ENCODE assay signal across 9 cellular contexts in the genomic region with DNA sequence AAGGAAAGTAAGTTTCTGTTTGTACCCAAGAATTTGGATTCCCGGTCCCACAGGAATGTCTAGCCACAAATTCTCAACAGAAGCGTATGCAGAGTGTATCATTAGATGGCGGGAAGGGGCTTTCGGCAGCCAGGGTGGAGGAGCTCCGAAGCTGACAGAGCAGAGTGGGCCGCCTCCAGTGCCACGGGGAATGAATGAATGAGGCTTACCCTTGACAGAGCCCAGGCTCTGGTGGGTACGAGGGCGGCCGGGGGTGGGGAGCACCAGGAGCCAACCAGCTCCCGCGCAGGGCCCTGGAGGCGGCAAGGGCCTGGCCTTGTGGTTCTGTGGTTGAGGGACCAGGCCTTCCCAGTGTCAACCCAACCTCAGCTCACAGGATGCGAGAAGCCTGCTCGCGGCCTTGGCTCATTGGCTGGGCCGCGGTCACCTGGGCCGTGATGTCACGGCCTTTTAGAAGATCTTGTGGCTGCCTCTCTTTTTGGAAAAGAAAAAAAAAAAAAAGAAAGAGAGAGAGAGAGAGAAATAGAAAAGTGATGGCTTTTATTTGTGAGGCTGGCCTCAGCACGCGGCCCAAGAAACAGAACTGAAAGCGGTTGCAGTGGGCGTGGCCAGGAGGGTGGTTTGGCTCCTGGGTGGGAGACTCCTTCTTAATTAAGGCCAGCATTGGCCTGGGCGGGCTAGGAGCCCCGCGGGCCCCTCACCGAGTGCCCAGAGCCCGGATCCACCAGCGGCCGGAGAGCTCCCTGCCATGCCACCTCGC. TPM values are rescaled to one million over a fixed set of nuclear protein-coding genes. Genes with fewer than 3 reads are reported as not detected.
DNase-seq lines count a peak whose midpoint lies in the region; ATAC-seq and TF ChIP-seq lines count a peak whose summit lies in the region.
"Had no signal": no experiment of that assay in that cellular context is flagged by ENCODE, and none has a peak within 500 bp of the region (broad histone marks: within the 10 kb centered on the region; RNA-seq: fewer than 3 reads in every experiment).

No MANE protein-coding gene starts in this region.

- TF ChIP-seq EP300 in upper lobe of left lung (IDR thresholded peaks at IDR 0.05), result no peak

- H3K36me3 ChIP-seq in GM23338 (ENCODE audit: insufficient read depth) (no peaks in the 10 kb centered on the region), mucosa of rectum (ENCODE audit: control insufficient read depth in 2 of 2, insufficient read depth in 2 of 2, low read length in 2 of 2) (no peaks in the 10 kb centered on the region), upper lobe of left lung (no peaks in the 10 kb centered on the region), hepatocyte (replicated peaks; ENCODE audit: insufficient read depth, low read depth) (no peaks in the 10 kb centered on the region)

- H3K36me3 Mint-ChIP-seq in GM23338 (ENCODE audit: low read depth), result no peaks in the 10 kb centered on the region
- peaks cover 24 to 33% of the 10 kb centered on the region in 2 donors for H3K36me3 Mint-ChIP-seq in activated T-cell treated with anti-CD3 and anti-CD28 coated beads, Interleukin-2, amount 50 U/mL, for 72 hours (ENCODE audit: insufficient read depth in 2 of 2)

- no peaks in the 10 kb centered on the region for H3K9me3 Mint-ChIP-seq in GM23338
- H3K9me3 Mint-ChIP-seq in activated T-cell treated with anti-CD3 and anti-CD28 coated beads, Interleukin-2, amount 50 U/mL, for 72 hours, result no peaks in the 10 kb centered on the region

- H3K9me3 ChIP-seq in mucosa of rectum (ENCODE audit: control insufficient read depth in 2 of 2, low read length in 2 of 2) (no peaks in the 10 kb centered on the region), upper lobe of left lung (no peaks in the 10 kb centered on the region), hepatocyte (ENCODE audit: low read depth) (no peaks in the 10 kb centered on the region)

- no peaks in the 10 kb centered on the region for H3K27me3 ChIP-seq in GM23338 (ENCODE audit: insufficient read depth)
- peaks cover 0 to 4% of the 10 kb centered on the region in 2 donors for H3K27me3 ChIP-seq in mucosa of rectum (ENCODE audit: control insufficient read depth in 2 of 2, insufficient read depth in 2 of 2, low read length in 2 of 2)
- H3K27me3 ChIP-seq in upper lobe of left lung, result no peaks in the 10 kb centered on the region
- no peaks in the 10 kb centered on the region for H3K27me3 ChIP-seq in hepatocyte

- H3K27ac Mint-ChIP-seq in GM23338, result no peak overlapping the region
- H3K27ac Mint-ChIP-seq in activated T-cell treated with anti-CD3 and anti-CD28 coated beads, Interleukin-2, amount 50 U/mL, for 72 hours, result peak overlapping the region; percentile 99

- H3K4me3 Mint-ChIP-seq in GM23338, result no peak overlapping the region
- H3K4me3 Mint-ChIP-seq in activated T-cell treated with anti-CD3 and anti-CD28 coated beads, Interleukin-2, amount 50 U/mL, for 72 hours, result peak overlapping the region; percentile 89 to 96

- no peaks in the 10 kb centered on the region for H3F3A ChIP-seq in GM23338 (replicated peaks; ENCODE audit: low read depth)

- H4K20me1 ChIP-seq in GM23338 (replicated peaks; ENCODE audit: insufficient read depth) (no peaks in the 10 kb centered on the region), hepatocyte (ENCODE audit: insufficient read depth, poor library complexity, severe bottlenecking) (no peaks in the 10 kb centered on the region)

- DNase-seq in GM12864 (ENCODE audit: low read depth) (peak; percentile 97), GM23338 (ENCODE audit: low spot score) (no peak), MV-4-11 (lab: John Stamatoyannopoulos, UW) (peak; percentile 99), upper lobe of left lung (peak; percentile 62 to 92), epidermal melanocyte (ENCODE audit: insufficient read length, low spot score) (no peak), hepatocyte (ENCODE audit: low spot score) (no peak)
- peak; percentile 96 to 97 for DNase-seq in activated T-cell treated with anti-CD3 and anti-CD28 coated beads, Interleukin-2, amount 50 U/mL, for 72 hours

- H3K4me1 ChIP-seq in GM23338 (ENCODE audit: insufficient read depth) (no peaks in the 10 kb centered on the region; the same call in 1 of the 2 replicates), mucosa of rectum (ENCODE audit: control insufficient read depth in 2 of 2, insufficient read depth in 2 of 2, low read length in 2 of 2) (peaks cover 0 to 3% of the 10 kb centered on the region in 2 donors), upper lobe of left lung (peaks cover 0 to 4% (median 0%) of the 10 kb centered on the region in 4 donors), hepatocyte (ENCODE audit: insufficient read depth) (no peaks in the 10 kb centered on the region)

- WGBS in upper lobe of left lung, 2 donors, result 63 to 84% methylated on average over 29 to 30 of the region's 32 CpGs
- WGBS in hepatocyte (ENCODE audit: low lambda C conversion rate, missing lambda C conversion rate), result 93% methylated on average over 31 of the region's 32 CpGs

- TF ChIP-seq CTCF in GM12864 (IDR thresholded peaks at IDR 0.05; ENCODE audit: low read depth, low read length, missing control alignments) (no peak), GM23338 (conservative IDR thresholded peaks at IDR 0.05; ENCODE audit: low read depth in 2 of 2) (no peak), upper lobe of left lung (IDR thresholded peaks at IDR 0.05) (no peak), hepatocyte (IDR thresholded peaks at IDR 0.05; ENCODE audit: poor library complexity) (no peak)

- H3K4me1 Mint-ChIP-seq in GM23338, result peaks cover 5% of the 10 kb centered on the region
- H3K4me1 Mint-ChIP-seq in activated T-cell treated with anti-CD3 and anti-CD28 coated beads, Interleukin-2, amount 50 U/mL, for 72 hours (ENCODE audit: low read depth), result peaks cover 71% of the 10 kb centered on the region

- peaks cover 2% of the 10 kb centered on the region for H3K27me3 Mint-ChIP-seq in GM23338 (ENCODE audit: insufficient read depth, low read depth, poor library complexity)
- H3K27me3 Mint-ChIP-seq in activated T-cell treated with anti-CD3 and anti-CD28 coated beads, Interleukin-2, amount 50 U/mL, for 72 hours (ENCODE audit: low read depth), result no peaks in the 10 kb centered on the region

- H3K9ac ChIP-seq in mucosa of rectum (ENCODE audit: low read depth in 1 of 2, low read length in 2 of 2), result no peak overlapping the region

- H2AFZ ChIP-seq in GM23338 (peak overlapping the region; percentile 52; the same call in 1 of the 2 replicates), hepatocyte (no peak overlapping the region)

- H3K79me2 ChIP-seq in GM23338 (replicated peaks; ENCODE audit: insufficient read depth) (no peaks in the 10 kb centered on the region), hepatocyte (no peaks in the 10 kb centered on the region)

- H3K27ac ChIP-seq in GM23338 (ENCODE audit: low read depth) (no peak overlapping the region), mucosa of rectum (ENCODE audit: low read depth in 2 of 2, low read length in 2 of 2) (peak overlapping the region; percentile 35 to 63), upper lobe of left lung (peak overlapping the region in 2 of 4 donors; percentile 48 to 50), hepatocyte (no peak overlapping the region)

- H3K9me2 ChIP-seq in GM23338 (ENCODE audit: insufficient read depth), result no peaks in the 10 kb centered on the region
- H3K9me2 ChIP-seq in hepatocyte (replicated peaks; ENCODE audit: insufficient read depth), result no peaks in the 10 kb centered on the region

- no peak overlapping the region for H3K4me2 ChIP-seq in GM23338
- no peak overlapping the region for H3K4me2 ChIP-seq in hepatocyte

- ATAC-seq in GM23338 (peak; percentile 35), upper lobe of left lung (ENCODE audit: low FRiP score in 2 of 2) (peak; percentile 38 to 53)
- peak; percentile 76 to 81 for ATAC-seq in activated T-cell treated with anti-CD3 and anti-CD28 coated beads, Interleukin-2, amount 50 U/mL, for 72 hours (replicated peaks in 1 of 2)

- peak in 1 of 4 donors; percentile 54 for TF ChIP-seq POLR2A in upper lobe of left lung (IDR thresholded peaks at IDR 0.05)

- peak overlapping the region; percentile 81 for H3K4me3 ChIP-seq in GM12864 (ENCODE audit: low read depth, low read length)
- H3K4me3 ChIP-seq in GM23338, result no peak overlapping the region
- H3K4me3 ChIP-seq in mucosa of rectum (ENCODE audit: low read length in 2 of 2), result peak overlapping the region; percentile 22 to 42
- H3K4me3 ChIP-seq in upper lobe of left lung, result peak overlapping the region in 2 of 4 donors; percentile 13 to 14
- H3K4me3 ChIP-seq in hepatocyte, result no peak overlapping the region

TF ChIP-seq in GM23338, 12 proteins besides CTCF, POLR2A, EP300 and RAD21 (continues in another document):
- TF ChIP-seq, protein P1, sequence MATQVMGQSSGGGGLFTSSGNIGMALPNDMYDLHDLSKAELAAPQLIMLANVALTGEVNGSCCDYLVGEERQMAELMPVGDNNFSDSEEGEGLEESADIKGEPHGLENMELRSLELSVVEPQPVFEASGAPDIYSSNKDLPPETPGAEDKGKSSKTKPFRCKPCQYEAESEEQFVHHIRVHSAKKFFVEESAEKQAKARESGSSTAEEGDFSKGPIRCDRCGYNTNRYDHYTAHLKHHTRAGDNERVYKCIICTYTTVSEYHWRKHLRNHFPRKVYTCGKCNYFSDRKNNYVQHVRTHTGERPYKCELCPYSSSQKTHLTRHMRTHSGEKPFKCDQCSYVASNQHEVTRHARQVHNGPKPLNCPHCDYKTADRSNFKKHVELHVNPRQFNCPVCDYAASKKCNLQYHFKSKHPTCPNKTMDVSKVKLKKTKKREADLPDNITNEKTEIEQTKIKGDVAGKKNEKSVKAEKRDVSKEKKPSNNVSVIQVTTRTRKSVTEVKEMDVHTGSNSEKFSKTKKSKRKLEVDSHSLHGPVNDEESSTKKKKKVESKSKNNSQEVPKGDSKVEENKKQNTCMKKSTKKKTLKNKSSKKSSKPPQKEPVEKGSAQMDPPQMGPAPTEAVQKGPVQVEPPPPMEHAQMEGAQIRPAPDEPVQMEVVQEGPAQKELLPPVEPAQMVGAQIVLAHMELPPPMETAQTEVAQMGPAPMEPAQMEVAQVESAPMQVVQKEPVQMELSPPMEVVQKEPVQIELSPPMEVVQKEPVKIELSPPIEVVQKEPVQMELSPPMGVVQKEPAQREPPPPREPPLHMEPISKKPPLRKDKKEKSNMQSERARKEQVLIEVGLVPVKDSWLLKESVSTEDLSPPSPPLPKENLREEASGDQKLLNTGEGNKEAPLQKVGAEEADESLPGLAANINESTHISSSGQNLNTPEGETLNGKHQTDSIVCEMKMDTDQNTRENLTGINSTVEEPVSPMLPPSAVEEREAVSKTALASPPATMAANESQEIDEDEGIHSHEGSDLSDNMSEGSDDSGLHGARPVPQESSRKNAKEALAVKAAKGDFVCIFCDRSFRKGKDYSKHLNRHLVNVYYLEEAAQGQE (IDR thresholded peaks at IDR 0.05; ENCODE audit: unreplicated experiment), result no peak
- TF ChIP-seq ZNF114 (CRISPR knock-in tag; IDR thresholded peaks at IDR 0.05), result no peak
- no peak for TF ChIP-seq JUNB (IDR thresholded peaks at IDR 0.05; ENCODE audit: unreplicated experiment)
- no peak for TF ChIP-seq POLR2AphosphoS5 (IDR thresholded peaks at IDR 0.05; ENCODE audit: low read depth)
- no peak for TF ChIP-seq CREB1 (CRISPR knock-in tag; IDR thresholded peaks at IDR 0.05; ENCODE audit: low read depth)

RNA-seq across cellular contexts. Expression of a gene that starts 34.9 kb away (rescaled TPM):
- total RNA-seq in GM23338 (2014; rRNA removed; shearing (Covaris generic)), result 0.12 and 0.73 TPM in 2 replicates
- polyA plus RNA-seq in GM23338 (2016; fragmentation: Nextera tagmentation; extraction: Ambion mirVana) (0.23 and 0.26 TPM in 2 replicates), hepatocyte (0.16 and 0.67 TPM in 2 replicates)
- 100 to 1,000 TPM; 254 to 298 TPM for total RNA-seq in activated T-cell treated with anti-CD3 and anti-CD28 coated beads, Interleukin-2, amount 50 U/mL, for 72 hours
- total RNA-seq in upper lobe of left lung (10 to 100 TPM in 4 of 6 donors, 1 to 10 TPM in 2; 4.2 to 15.6 (median 10.1) TPM), hepatocyte (0.13 and 0.28 TPM in 2 replicates)
- total RNA-seq: myocyte had no signal

Comparison
In these comparisons a context has a peak if more than half of its experiments do, and no peak if none do; other contexts are left out.
1. DNase-seq: peak in GM12864 (single experiment), MV-4-11 (single experiment), activated T-cell treated with anti-CD3 and anti-CD28 coated beads, Interleukin-2, amount 50 U/mL, for 72 hours (2 of 2) and upper lobe of left lung (2 of 2); none in GM23338 (single experiment), epidermal melanocyte (single experiment) and hepatocyte (single experiment).
2. H3K4me3 ChIP-seq: peak in GM12864 (single experiment) and mucosa of rectum (2 of 2); none in GM23338 (single experiment) and hepatocyte (single experiment).
3. H3K27ac ChIP-seq: peak in mucosa of rectum (2 of 2); none in GM23338 (single experiment) and hepatocyte (single experiment).
4. RNA of a gene that starts 34.9 kb away (total RNA-seq): 254 to 298 TPM in activated T-cell treated with anti-CD3 and anti-CD28 coated beads, Interleukin-2, amount 50 U/mL, for 72 hours; 4.2 to 15.6 TPM in upper lobe of left lung, 0.12 to 0.73 TPM in GM23338 and 0.13 to 0.28 TPM in hepatocyte; every median in the first group is over 10 times any median in the second.
5. Peak in every context shown above with its lines, with median percentiles within 50 percentile points of each other: ATAC-seq.